8 cellular contexts compared by ENCODE assay signal in genomic region chr1:150764617-150765090, GRCh38. TPM values are rescaled to one million over a fixed set of nuclear protein-coding genes. Genes with fewer than 3 reads are reported as not detected.
DNase-seq lines count a peak whose midpoint lies in the region; FAIRE-seq and TF ChIP-seq lines count a peak whose summit lies in the region.

No MANE protein-coding gene starts in this region.

- H3K27me3 ChIP-seq in neural progenitor cell = no peaks in the 10 kb centered on the region

- CTCF ChIA-PET in Calu3 (lab: Charles Lee) = interaction anchor here (0.6 to 1.3 kb wide), 4 partner anchors 11 to 80 kb away, joined by 3 to 5 read pairs (median 3); no protein-coding TSS in a partner anchor

- intact Hi-C loops in Calu3 (cut with micrococcal nuclease; ENCODE audit: unreplicated experiment) = no loop called here

- H3K9me3 Mint-ChIP-seq in Calu3 (ENCODE audit: low read depth, unreplicated experiment) = no peaks in the 10 kb centered on the region
- H3K9me3 Mint-ChIP-seq in neural progenitor cell = peaks cover 7% of the 10 kb centered on the region

- TF ChIP-seq CTCF in Calu3 (IDR thresholded peaks at IDR 0.05; ENCODE audit: unreplicated experiment) (no peak), coronary artery (IDR thresholded peaks at IDR 0.05) (no peak), neural progenitor cell (IDR thresholded peaks at IDR 0.05) (no peak), D721Med (IDR thresholded peaks at IDR 0.05; ENCODE audit: insufficient read depth, missing control alignments) (no peak)

- peaks cover 34% of the 10 kb centered on the region for H3K4me1 Mint-ChIP-seq in Calu3 (ENCODE audit: low read depth, unreplicated experiment)
- H3K4me1 Mint-ChIP-seq in neural progenitor cell = peaks cover 4% of the 10 kb centered on the region

- peak overlapping the region in 1 of 2 donors; percentile 32 for H3K27ac ChIP-seq in coronary artery
- H3K27ac ChIP-seq in neural progenitor cell = no peak overlapping the region

- H3K36me3 ChIP-seq in neural progenitor cell = no peaks in the 10 kb centered on the region

- H3K27ac Mint-ChIP-seq in Calu3 (ENCODE audit: unreplicated experiment) = peak overlapping the region; percentile 98
- H3K27ac Mint-ChIP-seq in neural progenitor cell = no peak overlapping the region

- H3K9me3 ChIP-seq in neural progenitor cell (ENCODE audit: low read depth) = no peaks in the 10 kb centered on the region

- no TSS peak for BruUV-seq in Calu3 (replicated peaks; lab: Mats Ljungman, UMichigan)

- H3K4me3 Mint-ChIP-seq in Calu3 (ENCODE audit: low read depth, unreplicated experiment) = peak overlapping the region; percentile 80
- no peak overlapping the region for H3K4me3 Mint-ChIP-seq in neural progenitor cell

- peak overlapping the region; percentile 53 for H3K4me3 ChIP-seq in coronary artery
- H3K4me3 ChIP-seq in neural progenitor cell = no peak overlapping the region

- no peak overlapping the region for H3K9ac ChIP-seq in neural progenitor cell

- no peaks in the 10 kb centered on the region for H3F3A ChIP-seq in neural progenitor cell (ENCODE audit: low read depth)

- H3K4me1 ChIP-seq in neural progenitor cell = no peaks in the 10 kb centered on the region

- DNase-seq in Calu3 (peak; percentile 12), M059J (ENCODE audit: low read depth) (peak; percentile 75), coronary artery (ENCODE audit: low spot score) (no peak), non-pigmented ciliary epithelial cell (ENCODE audit: low read depth) (peak; percentile 68), neural progenitor cell (ENCODE audit: low spot score) (no peak), D721Med (ENCODE audit: insufficient read length, low spot score) (no peak), NCI-H1436 (lab: John Stamatoyannopoulos, UW) (no peak)
- DNase-seq in activated effector memory CD4-positive, alpha-beta T cell treated with Interleukin-2 at 50 U/mL for 16 hours = no peak

- H3K27me3 Mint-ChIP-seq in Calu3 (ENCODE audit: unreplicated experiment) = no peaks in the 10 kb centered on the region
- H3K27me3 Mint-ChIP-seq in neural progenitor cell (ENCODE audit: insufficient read depth, low read depth) = no peaks in the 10 kb centered on the region

- H2AFZ ChIP-seq in neural progenitor cell (replicated peaks) = no peak overlapping the region

- no peak overlapping the region for H3K4me2 ChIP-seq in neural progenitor cell

- no peak for FAIRE-seq in D721Med (lab: Jason Lieb, UNC)

- H3K79me2 ChIP-seq in neural progenitor cell (ENCODE audit: low read depth) = no peaks in the 10 kb centered on the region

- no peaks in the 10 kb centered on the region for H4K20me1 ChIP-seq in neural progenitor cell (ENCODE audit: low read depth)

- H3K36me3 Mint-ChIP-seq in Calu3 (ENCODE audit: insufficient read depth, unreplicated experiment) (peaks cover 22% of the 10 kb centered on the region), neural progenitor cell (peaks cover 3% of the 10 kb centered on the region)

RNA-seq across cellular contexts. Expression of gene CTSS, which starts 0.9 kb away (rescaled TPM):
- total RNA-seq in Calu3 (2022) (144 and 226 TPM in 2 replicates), neural progenitor cell (ENCODE audit: low replicate concordance) (0.06 TPM in 1 of 2 replicates, not detected in the other)
- 26.7 and 69.1 TPM in 2 replicates for total RNA-seq in M059J (2014; rRNA removed; shearing (Covaris generic))

RNA-seq across cellular contexts. Expression of gene CTSK, which starts 43.4 kb away (rescaled TPM):
- 5.5 and 5.9 TPM in 2 replicates for total RNA-seq in Calu3 (2022)
- 1.7 and 2.1 TPM in 2 replicates for total RNA-seq in M059J (2014; rRNA removed; shearing (Covaris generic))
- total RNA-seq in neural progenitor cell (ENCODE audit: low replicate concordance) = 3.9 and 6.7 TPM in 2 replicates

RNA-seq across cellular contexts. Expression of gene HORMAD1, which starts 44.0 kb away (rescaled TPM):
- total RNA-seq in Calu3 (2022) (not detected in 2 replicates), neural progenitor cell (ENCODE audit: low replicate concordance) (not detected in 2 replicates)
- not detected in 2 replicates for total RNA-seq in M059J (2014; rRNA removed; shearing (Covaris generic))

Comparison
In these comparisons a context has a peak if more than half of its experiments do, and no peak if none do; other contexts are left out.
1. DNase-seq: peak in Calu3 (single experiment), M059J (single experiment) and non-pigmented ciliary epithelial cell (single experiment); none in coronary artery (single experiment), neural progenitor cell (single experiment), D721Med (single experiment), activated effector memory CD4-positive, alpha-beta T cell treated with Interleukin-2 at 50 U/mL for 16 hours (single experiment) and NCI-H1436 (single experiment).
2. RNA of gene CTSS, which starts 0.9 kb away (total RNA-seq): 144 to 226 TPM in Calu3 and 26.7 to 69.1 TPM in M059J; 0.06 TPM in neural progenitor cell; every median in the first group is over 10 times any median in the second.